Comparison of ENCODE assay signal across 18 cellular contexts in genomic region chr1:247482747-247483146, GRCh38. TPM values are rescaled to one million over a fixed set of nuclear protein-coding genes. Genes with fewer than 3 reads are reported as not detected.
DNase-seq lines count a peak whose midpoint lies in the region; ATAC-seq, FAIRE-seq and TF ChIP-seq lines count a peak whose summit lies in the region.
"Had no signal": no experiment of that assay in that cellular context is flagged by ENCODE, and none has a peak within 500 bp of the region (broad histone marks: within the 10 kb centered on the region; RNA-seq: fewer than 3 reads in every experiment).

No MANE protein-coding gene starts in this region.

- no peak overlapping the region for H3K4me3 Mint-ChIP-seq in activated T-cell treated with anti-CD3 and anti-CD28 coated beads, Interleukin-2, amount 50 U/mL, for 72 hours
- no peak overlapping the region for H3K4me3 Mint-ChIP-seq in natural killer cell

- no peaks in the 10 kb centered on the region for H3K4me1 Mint-ChIP-seq in activated T-cell treated with anti-CD3 and anti-CD28 coated beads, Interleukin-2, amount 50 U/mL, for 72 hours (ENCODE audit: low read depth)
- H3K4me1 Mint-ChIP-seq in natural killer cell, result no peaks in the 10 kb centered on the region

- H3K9me3 Mint-ChIP-seq in activated T-cell treated with anti-CD3 and anti-CD28 coated beads, Interleukin-2, amount 50 U/mL, for 72 hours, result no peaks in the 10 kb centered on the region
- no peaks in the 10 kb centered on the region for H3K9me3 Mint-ChIP-seq in natural killer cell

- H3K36me3 Mint-ChIP-seq in activated T-cell treated with anti-CD3 and anti-CD28 coated beads, Interleukin-2, amount 50 U/mL, for 72 hours (ENCODE audit: insufficient read depth in 2 of 2), result no peaks in the 10 kb centered on the region
- no peaks in the 10 kb centered on the region for H3K36me3 Mint-ChIP-seq in natural killer cell

- no peak for ATAC-seq in activated T-cell treated with anti-CD3 and anti-CD28 coated beads, Interleukin-2, amount 50 U/mL, for 72 hours (replicated peaks in 1 of 2)
- no peak for ATAC-seq in natural killer cell
- ATAC-seq: GM12878, HCT116 had no signal

- intact Hi-C loops in natural killer cell (cut with micrococcal nuclease), result no loop called here

- H3K27me3 Mint-ChIP-seq in activated T-cell treated with anti-CD3 and anti-CD28 coated beads, Interleukin-2, amount 50 U/mL, for 72 hours (ENCODE audit: low read depth), result peaks cover 1% of the 10 kb centered on the region
- peaks cover 3 to 7% of the 10 kb centered on the region in 2 donors for H3K27me3 Mint-ChIP-seq in natural killer cell (ENCODE audit: low read depth in 2 of 2)

- in situ Hi-C loops in SK-MEL-5 (cut with HindIII; ENCODE audit: low pct_unique_long_range_greater_than_20kb, low sequenced_read_pairs), result no loop called here

- DNase-seq in HTR-8/SVneo (ENCODE audit: insufficient read length, low spot score), result peak; percentile 36
- peak; percentile 11 for DNase-seq in SK-MEL-5 (ENCODE audit: low read depth, low spot score)
- DNase-seq in fibroblast of villous mesenchyme (ENCODE audit: low read depth), result peak; percentile 28
- no peak for DNase-seq in effector CD4-positive, alpha-beta T cell
- DNase-seq in islet precursor cell, result no peak
- no peak for DNase-seq in activated T-cell treated with anti-CD3 and anti-CD28 coated beads, Interleukin-2, amount 50 U/mL, for 72 hours
- DNase-seq in natural killer cell, result no peak
- DNase-seq: BE2C, IMR-90, Kasumi-1, NCI-H146, NCI-H2227 treated with DMSO at 0.1 percent for 48 hours, NCI-H526, SHP77 had no signal

- H3K27ac Mint-ChIP-seq in activated T-cell treated with anti-CD3 and anti-CD28 coated beads, Interleukin-2, amount 50 U/mL, for 72 hours, result no peak overlapping the region
- H3K27ac Mint-ChIP-seq in natural killer cell, result no peak overlapping the region

- no peak for FAIRE-seq in HTR-8/SVneo (lab: Jason Lieb, UNC)
- FAIRE-seq: GM12878, GM18507 had no signal

- TF ChIP-seq CTCF in fibroblast of villous mesenchyme (IDR thresholded peaks at IDR 0.05; ENCODE audit: insufficient read depth, low read depth, low read length), result no peak
- TF ChIP-seq CTCF in natural killer cell (IDR thresholded peaks at IDR 0.05), result no peak

- no peak overlapping the region for H3K4me3 ChIP-seq in fibroblast of villous mesenchyme (ENCODE audit: low read depth, low read length)
- H3K4me3 ChIP-seq: GM12878 had no signal

RNA-seq across cellular contexts. Expression of gene OR2B11, which starts 24.8 kb away (rescaled TPM):
- not detected in 2 replicates for total RNA-seq in SK-MEL-5 (2014; rRNA removed; shearing (Covaris generic))
- polyA plus RNA-seq in SK-MEL-5 (2015; cell fraction: cytosol; rRNA removed), result not detected in 2 replicates
- not detected in 2 replicates for polyA plus RNA-seq in SK-MEL-5 (2015; cell fraction: nucleus; rRNA removed)
- total RNA-seq in fibroblast of villous mesenchyme (not detected in 2 replicates), natural killer cell (not detected)
- total RNA-seq in activated T-cell treated with anti-CD3 and anti-CD28 coated beads, Interleukin-2, amount 50 U/mL, for 72 hours, result under 1 TPM in 1 of 2 donors, not detected in 1; 0.07 TPM
- total RNA-seq: GM12878, IMR-90 had no signal
- polyA plus RNA-seq: AG04450, IMR-90 had no signal

RNA-seq across cellular contexts. Expression of gene OR2C3, which starts 53.5 kb away (rescaled TPM):
- total RNA-seq in SK-MEL-5 (2014; rRNA removed; shearing (Covaris generic)), result 0.03 and 0.05 TPM in 2 replicates
- 0.22 and 0.25 TPM in 2 replicates for polyA plus RNA-seq in SK-MEL-5 (2015; cell fraction: cytosol; rRNA removed)
- polyA plus RNA-seq in SK-MEL-5 (2015; cell fraction: nucleus; rRNA removed), result 0.11 and 0.20 TPM in 2 replicates
- total RNA-seq in fibroblast of villous mesenchyme (not detected in 2 replicates), natural killer cell (not detected)
- not detected for total RNA-seq in activated T-cell treated with anti-CD3 and anti-CD28 coated beads, Interleukin-2, amount 50 U/mL, for 72 hours
- total RNA-seq: GM12878, IMR-90 had no signal
- polyA plus RNA-seq: AG04450, GM12878, IMR-90 had no signal

Comparison
In these comparisons a context has a peak if more than half of its experiments do, and no peak if none do; other contexts are left out.
1. DNase-seq: peak in HTR-8/SVneo (single experiment), SK-MEL-5 (single experiment) and fibroblast of villous mesenchyme (single experiment); none in effector CD4-positive, alpha-beta T cell (single experiment), islet precursor cell (single experiment), activated T-cell treated with anti-CD3 and anti-CD28 coated beads, Interleukin-2, amount 50 U/mL, for 72 hours (0 of 2) and natural killer cell (single experiment).